In genomic region chr5:68433921-68434879, GRCh38 we compare ENCODE assay signal across 1 cellular context.
TF ChIP-seq lines count a peak whose summit lies in the region.

No MANE protein-coding gene starts in this region.

TF ChIP-seq in GM12878, 131 proteins besides CTCF, POLR2A, EP300 and RAD21 (continued from another document and continues in another):
- TF ChIP-seq ZBTB33 (IDR thresholded peaks at IDR 0.05) (peak; percentile 62; the same call in 1 of the 2 replicates), ZNF687 (IDR thresholded peaks at IDR 0.05) (peak; percentile 95; the same call in 1 of the 2 replicates), WRNIP1 (IDR thresholded peaks at IDR 0.05; ENCODE audit: borderline replicate concordance, low read depth, low read length) (no peak), CBX3 (IDR thresholded peaks at IDR 0.05; ENCODE audit: borderline replicate concordance, low read depth) (no peak), MYB (IDR thresholded peaks at IDR 0.05; ENCODE audit: borderline replicate concordance, low read depth, low read length) (no peak), BCLAF1 (IDR thresholded peaks at IDR 0.05) (no peak), TARDBP (IDR thresholded peaks at IDR 0.05; ENCODE audit: borderline replicate concordance) (no peak), BRCA1 (IDR thresholded peaks at IDR 0.05; ENCODE audit: low read depth, low read length) (no peak), STAT3 (IDR thresholded peaks at IDR 0.05; ENCODE audit: low read depth, low read length) (0 out of 2 replicates have a peak, but pooled peaks have one; percentile 58), MTA2 (IDR thresholded peaks at IDR 0.05; ENCODE audit: low read depth) (peak; percentile 71; the same call in 1 of the 2 replicates), ZNF274 (IDR thresholded peaks at IDR 0.05; ENCODE audit: insufficient read depth, insufficient read length) (no peak), RBBP5 (conservative IDR thresholded peaks at IDR 0.05) (no peak), POLR2AphosphoS2 (IDR thresholded peaks at IDR 0.05; ENCODE audit: low read depth, low read length) (no peak), ATF3 (IDR thresholded peaks at IDR 0.05; ENCODE audit: borderline replicate concordance, extremely low read depth, low read depth, low read length) (no peak; the same call in 1 of the 2 replicates), ZNF592 (IDR thresholded peaks at IDR 0.05) (no peak; the same call in 1 of the 2 replicates), PAX5 (IDR thresholded peaks at IDR 0.05; ENCODE audit: borderline replicate concordance, low read depth, low read length) (peak; percentile 93), EED (IDR thresholded peaks at IDR 0.05; ENCODE audit: low read depth) (peak; percentile 99), FOXK2 (IDR thresholded peaks at IDR 0.05) (no peak), IKZF1 (conservative IDR thresholded peaks at IDR 0.05) (peak; percentile 99), BCL3 (IDR thresholded peaks at IDR 0.05; ENCODE audit: borderline replicate concordance, insufficient read depth, low read depth, low read length, poor library complexity, severe bottlenecking) (peak; percentile 98), PAX8 (IDR thresholded peaks at IDR 0.05) (no peak), RFX5 (IDR thresholded peaks at IDR 0.05; ENCODE audit: low read depth, low read length) (peak; percentile 61), BCL11A (IDR thresholded peaks at IDR 0.05; ENCODE audit: low read depth, low read length) (peak; percentile 83), ZNF207 (IDR thresholded peaks at IDR 0.05; ENCODE audit: borderline replicate concordance) (peak; percentile 18; the same call in 1 of the 2 replicates), SP1 (IDR thresholded peaks at IDR 0.05; ENCODE audit: low read depth, low read length) (peak; percentile 48), ASH2L (IDR thresholded peaks at IDR 0.05; ENCODE audit: borderline replicate concordance, low read depth) (peak; percentile 70; the same call in 1 of the 2 replicates), TBL1XR1 (IDR thresholded peaks at IDR 0.05; ENCODE audit: low read depth, low read length) (peak; percentile 98), NFIC (IDR thresholded peaks at IDR 0.05; ENCODE audit: low read depth, low read length) (peak; percentile 91), RB1 (IDR thresholded peaks at IDR 0.05; ENCODE audit: borderline replicate concordance) (no peak), SKIL (IDR thresholded peaks at IDR 0.05; ENCODE audit: low read depth, poor library complexity, severe bottlenecking) (peak; percentile 91), IRF5 (IDR thresholded peaks at IDR 0.05; ENCODE audit: borderline replicate concordance) (no peak), DPF2 (IDR thresholded peaks at IDR 0.05) (peak; percentile 97), SMAD5 (IDR thresholded peaks at IDR 0.05; ENCODE audit: low read depth) (no peak), SMAD1 (IDR thresholded peaks at IDR 0.05; ENCODE audit: low read depth, partially characterized antibody) (peak; percentile 74), NFYA (IDR thresholded peaks at IDR 0.05; ENCODE audit: borderline replicate concordance, low read depth, low read length) (no peak), HCFC1 (IDR thresholded peaks at IDR 0.05; ENCODE audit: low read length) (no peak), GATAD2B (conservative IDR thresholded peaks at IDR 0.05; ENCODE audit: low read depth) (peak; percentile 92)
- TF ChIP-seq, protein P1, sequence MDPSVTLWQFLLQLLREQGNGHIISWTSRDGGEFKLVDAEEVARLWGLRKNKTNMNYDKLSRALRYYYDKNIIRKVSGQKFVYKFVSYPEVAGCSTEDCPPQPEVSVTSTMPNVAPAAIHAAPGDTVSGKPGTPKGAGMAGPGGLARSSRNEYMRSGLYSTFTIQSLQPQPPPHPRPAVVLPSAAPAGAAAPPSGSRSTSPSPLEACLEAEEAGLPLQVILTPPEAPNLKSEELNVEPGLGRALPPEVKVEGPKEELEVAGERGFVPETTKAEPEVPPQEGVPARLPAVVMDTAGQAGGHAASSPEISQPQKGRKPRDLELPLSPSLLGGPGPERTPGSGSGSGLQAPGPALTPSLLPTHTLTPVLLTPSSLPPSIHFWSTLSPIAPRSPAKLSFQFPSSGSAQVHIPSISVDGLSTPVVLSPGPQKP (IDR thresholded peaks at IDR 0.05; ENCODE audit: low read depth, low read length): peak; percentile 100
- TF ChIP-seq, protein P2, sequence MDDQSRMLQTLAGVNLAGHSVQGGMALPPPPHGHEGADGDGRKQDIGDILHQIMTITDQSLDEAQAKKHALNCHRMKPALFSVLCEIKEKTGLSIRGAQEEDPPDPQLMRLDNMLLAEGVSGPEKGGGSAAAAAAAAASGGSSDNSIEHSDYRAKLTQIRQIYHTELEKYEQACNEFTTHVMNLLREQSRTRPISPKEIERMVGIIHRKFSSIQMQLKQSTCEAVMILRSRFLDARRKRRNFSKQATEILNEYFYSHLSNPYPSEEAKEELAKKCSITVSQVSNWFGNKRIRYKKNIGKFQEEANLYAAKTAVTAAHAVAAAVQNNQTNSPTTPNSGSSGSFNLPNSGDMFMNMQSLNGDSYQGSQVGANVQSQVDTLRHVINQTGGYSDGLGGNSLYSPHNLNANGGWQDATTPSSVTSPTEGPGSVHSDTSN (IDR thresholded peaks at IDR 0.05; ENCODE audit: insufficient replicate concordance, low read depth, low read length): peak; percentile 45
